ENCODE assay signal across 14 cellular contexts in the genomic region with DNA sequence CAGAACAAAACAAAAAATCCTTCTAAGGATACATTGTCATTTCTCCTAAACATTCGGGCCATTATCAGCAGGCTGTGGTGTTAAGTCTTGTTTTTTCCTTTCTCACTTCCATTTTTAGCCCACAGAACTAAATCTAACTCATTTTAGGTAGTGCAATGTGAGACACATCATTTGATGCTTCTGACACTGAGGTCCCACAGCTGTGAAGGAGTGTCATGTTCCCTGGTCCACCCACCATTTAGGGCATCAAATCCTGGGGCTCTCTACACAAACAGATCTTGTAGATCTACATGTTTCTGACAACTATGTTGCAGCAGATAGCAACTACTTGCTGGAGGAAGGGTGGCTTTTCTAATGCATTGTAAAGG.
A peak's percentile ranks its signal among the peaks of the same experiment; 100 is the strongest.
DNase-seq lines count a peak whose midpoint lies in the region; ATAC-seq lines count a peak whose summit lies in the region.
"Had no signal": no experiment of that assay in that cellular context is flagged by ENCODE, and none has a peak within 500 bp of the region (broad histone marks: within the 10 kb centered on the region; RNA-seq: fewer than 3 reads in every experiment).

No MANE protein-coding gene starts in this region.

- H3K9me3 Mint-ChIP-seq in activated CD8-positive, alpha-beta memory T cell treated with anti-CD3 and anti-CD28 coated beads, Interleukin-2, amount 10 ng/mL, durations not matched to agents 7 days and 5 days (ENCODE audit: low read depth) = peaks cover 2% of the 10 kb centered on the region
- H3K9me3 Mint-ChIP-seq in activated T-helper 17 cell treated with anti-CD3 and anti-CD28 coated beads, Interleukin-2, amount 50 U/mL, for 72 hours = no peaks in the 10 kb centered on the region

- H3K4me3 Mint-ChIP-seq in activated CD8-positive, alpha-beta memory T cell treated with anti-CD3 and anti-CD28 coated beads, Interleukin-2, amount 10 ng/mL, durations not matched to agents 7 days and 5 days = no peak overlapping the region
- H3K4me3 Mint-ChIP-seq in activated T-helper 17 cell treated with anti-CD3 and anti-CD28 coated beads, Interleukin-2, amount 50 U/mL, for 72 hours = no peak overlapping the region
- H3K4me3 Mint-ChIP-seq: CD4-positive, alpha-beta T cell had no signal

- no peaks in the 10 kb centered on the region for H3K36me3 ChIP-seq in trophoblast cell (ENCODE audit: control insufficient read depth in 1 of 2, insufficient read depth in 2 of 2, low read length in 2 of 2)
- H3K36me3 ChIP-seq: neutrophil had no signal

- peaks cover 4% of the 10 kb centered on the region for H3K4me1 Mint-ChIP-seq in activated CD8-positive, alpha-beta memory T cell treated with anti-CD3 and anti-CD28 coated beads, Interleukin-2, amount 10 ng/mL, durations not matched to agents 7 days and 5 days
- H3K4me1 Mint-ChIP-seq in activated T-helper 17 cell treated with anti-CD3 and anti-CD28 coated beads, Interleukin-2, amount 50 U/mL, for 72 hours = no peaks in the 10 kb centered on the region

- peak overlapping the region; percentile 37 for H2BK5ac ChIP-seq in trophoblast cell (ENCODE audit: low read depth, low read length, poor library complexity)

- peak overlapping the region; percentile 73 for H3K14ac ChIP-seq in trophoblast cell (ENCODE audit: low read length)

- peak overlapping the region; percentile 50 for H3K27ac Mint-ChIP-seq in activated CD8-positive, alpha-beta memory T cell treated with anti-CD3 and anti-CD28 coated beads, Interleukin-2, amount 10 ng/mL, durations not matched to agents 7 days and 5 days
- no peak overlapping the region for H3K27ac Mint-ChIP-seq in activated T-helper 17 cell treated with anti-CD3 and anti-CD28 coated beads, Interleukin-2, amount 50 U/mL, for 72 hours
- H3K27ac Mint-ChIP-seq: CD4-positive, alpha-beta T cell had no signal

- no peaks in the 10 kb centered on the region for H3K27me3 Mint-ChIP-seq in activated CD8-positive, alpha-beta memory T cell treated with anti-CD3 and anti-CD28 coated beads, Interleukin-2, amount 10 ng/mL, durations not matched to agents 7 days and 5 days
- H3K27me3 Mint-ChIP-seq in activated T-helper 17 cell treated with anti-CD3 and anti-CD28 coated beads, Interleukin-2, amount 50 U/mL, for 72 hours = no peaks in the 10 kb centered on the region
- H3K27me3 Mint-ChIP-seq: CD4-positive, alpha-beta T cell had no signal

- H3K79me1 ChIP-seq in trophoblast cell (ENCODE audit: low read length) = peaks cover 32% of the 10 kb centered on the region

- no peak overlapping the region for H3K9ac ChIP-seq in trophoblast cell (ENCODE audit: low read length)

- H2BK120ac ChIP-seq in trophoblast cell (ENCODE audit: insufficient read depth, low read length, poor library complexity) = peak overlapping the region; percentile 54

- H3K4me3 ChIP-seq in trophoblast cell (ENCODE audit: low read depth, low read length) = no peak overlapping the region

- no peak for DNase-seq in activated CD8-positive, alpha-beta memory T cell treated with anti-CD3 and anti-CD28 coated beads, Interleukin-2, amount 10 ng/mL, durations not matched to agents 7 days and 5 days
- DNase-seq in activated CD8-positive, alpha-beta memory T cell treated with anti-CD3 and anti-CD28 coated beads, Interleukin-2, amount 50 U/mL, for 48 hours = no peak
- DNase-seq in trophoblast cell (no peak), GM19238 (ENCODE audit: insufficient read length, low spot score) (no peak), foreskin melanocyte (no peak)
- DNase-seq: 8988T; activated naive CD4-positive, alpha-beta T cell treated with anti-CD3 and anti-CD28 coated beads, Interleukin-2, amount 50 U/mL, for 16 hours; CD4-positive, alpha-beta T cell; NCI-H2029; SIG-M5 had no signal

- no CpG with 5 or more reads among the region's 1 CpG for WGBS in trophoblast cell (ENCODE audit: extremely low coverage, insufficient coverage, insufficient read length)

- peaks cover 1% of the 10 kb centered on the region for H3K79me2 ChIP-seq in trophoblast cell (ENCODE audit: control insufficient read depth, insufficient read depth, low read length, poor library complexity)

- peak overlapping the region; percentile 14 for H2AK5ac ChIP-seq in trophoblast cell (ENCODE audit: low read length)

- peaks cover 6 to 17% of the 10 kb centered on the region in 2 experiments for H3K4me1 ChIP-seq in trophoblast cell (ENCODE audit: control insufficient read depth in 1 of 2, insufficient read depth in 2 of 2, low read length in 2 of 2)

- no peaks in the 10 kb centered on the region for H3K9me3 ChIP-seq in trophoblast cell (ENCODE audit: insufficient read depth, low read depth, low read length)
- H3K9me3 ChIP-seq: neutrophil had no signal

- peak overlapping the region; percentile 12 for H3K18ac ChIP-seq in trophoblast cell (ENCODE audit: low read length)

- H2AFZ ChIP-seq in trophoblast cell (ENCODE audit: insufficient read depth, low read length, poor library complexity) = no peak overlapping the region

- peak overlapping the region; percentile 15 for H4K8ac ChIP-seq in trophoblast cell (ENCODE audit: low read depth, low read length)

- CTCF ChIA-PET in activated CD8-positive, alpha-beta memory T cell treated with anti-CD3 and anti-CD28 coated beads, Interleukin-2, amount 10 ng/mL, durations not matched to agents 7 days and 5 days (lab: Charles Lee) = interaction anchor here (0.7 kb wide), 1 partner anchor 227 kb away, joined by 3 read pairs; no protein-coding TSS in a partner anchor

- H3K27ac ChIP-seq in trophoblast cell (ENCODE audit: low read depth, low read length) = peak overlapping the region; percentile 63
- H3K27ac ChIP-seq: neutrophil had no signal

- no peak for ATAC-seq in activated CD8-positive, alpha-beta memory T cell treated with anti-CD3 and anti-CD28 coated beads, Interleukin-2, amount 10 ng/mL, durations not matched to agents 7 days and 5 days
- ATAC-seq in HG02885 (IDR thresholded peaks at IDR 0.05; ENCODE audit: poor library complexity, unreplicated experiment) (peak; percentile 32), HG03095 (IDR thresholded peaks at IDR 0.05; ENCODE audit: unreplicated experiment) (no peak)
- peak; percentile 40 for ATAC-seq in activated T-helper 17 cell treated with anti-CD3 and anti-CD28 coated beads, Interleukin-2, amount 50 U/mL, for 72 hours (replicated peaks)

- H4K12ac ChIP-seq in trophoblast cell (ENCODE audit: low read depth, low read length) = no peak overlapping the region

- H4K91ac ChIP-seq in trophoblast cell (ENCODE audit: low read depth, low read length) = peak overlapping the region; percentile 78

- H3K23ac ChIP-seq in trophoblast cell (ENCODE audit: low read length) = no peak overlapping the region

- H3K36me3 Mint-ChIP-seq in activated CD8-positive, alpha-beta memory T cell treated with anti-CD3 and anti-CD28 coated beads, Interleukin-2, amount 10 ng/mL, durations not matched to agents 7 days and 5 days = no peaks in the 10 kb centered on the region
- no peaks in the 10 kb centered on the region for H3K36me3 Mint-ChIP-seq in activated T-helper 17 cell treated with anti-CD3 and anti-CD28 coated beads, Interleukin-2, amount 50 U/mL, for 72 hours (ENCODE audit: low read depth)

- H3K27me3 ChIP-seq in trophoblast cell (ENCODE audit: insufficient read depth, low read length) = no peaks in the 10 kb centered on the region
- H3K27me3 ChIP-seq: neutrophil had no signal

- no peak overlapping the region for H3K4me2 ChIP-seq in trophoblast cell (ENCODE audit: low read length)

- H2BK12ac ChIP-seq in trophoblast cell (ENCODE audit: low read length) = peak overlapping the region; percentile 62

- H3K4ac ChIP-seq in trophoblast cell (ENCODE audit: low read depth, low read length) = peak overlapping the region; percentile 22

Comparison
In these comparisons a context has a peak if more than half of its experiments do, and no peak if none do; other contexts are left out.
1. ATAC-seq: peak in HG02885 (single experiment) and activated T-helper 17 cell treated with anti-CD3 and anti-CD28 coated beads, Interleukin-2, amount 50 U/mL, for 72 hours (single experiment); none in activated CD8-positive, alpha-beta memory T cell treated with anti-CD3 and anti-CD28 coated beads, Interleukin-2, amount 10 ng/mL, durations not matched to agents 7 days and 5 days (single experiment) and HG03095 (single experiment).